2 cellular contexts compared by ENCODE assay signal in genomic region chr15:56835598-56836275, GRCh38.
TF ChIP-seq lines count a peak whose summit lies in the region.

No MANE protein-coding gene starts in this region.

TF ChIP-seq in IMR-90, 13 proteins besides CTCF, POLR2A, EP300 and RAD21 (continued from another document):
- TF ChIP-seq MXI1 (IDR thresholded peaks at IDR 0.05; ENCODE audit: borderline replicate concordance, low read depth, low read length) (no peak), CHD1 (IDR thresholded peaks at IDR 0.05; ENCODE audit: low read depth, low read length) (no peak), NFE2L2 (IDR thresholded peaks at IDR 0.05; ENCODE audit: low read depth, low read length) (no peak), RFX5 (IDR thresholded peaks at IDR 0.05; ENCODE audit: low read depth, low read length) (no peak), CEBPB (IDR thresholded peaks at IDR 0.05; ENCODE audit: low read depth, low read length) (no peak), BHLHE40 (IDR thresholded peaks at IDR 0.05; ENCODE audit: low read depth, low read length) (no peak)

TF ChIP-seq in K562, 482 proteins besides CTCF, POLR2A, EP300 and RAD21 (continued from another document):
- TF ChIP-seq NCOA4 (IDR thresholded peaks at IDR 0.05; ENCODE audit: partially characterized antibody) (no peak), NFIC (IDR thresholded peaks at IDR 0.05) (peak; percentile 67)
- TF ChIP-seq, protein P1, sequence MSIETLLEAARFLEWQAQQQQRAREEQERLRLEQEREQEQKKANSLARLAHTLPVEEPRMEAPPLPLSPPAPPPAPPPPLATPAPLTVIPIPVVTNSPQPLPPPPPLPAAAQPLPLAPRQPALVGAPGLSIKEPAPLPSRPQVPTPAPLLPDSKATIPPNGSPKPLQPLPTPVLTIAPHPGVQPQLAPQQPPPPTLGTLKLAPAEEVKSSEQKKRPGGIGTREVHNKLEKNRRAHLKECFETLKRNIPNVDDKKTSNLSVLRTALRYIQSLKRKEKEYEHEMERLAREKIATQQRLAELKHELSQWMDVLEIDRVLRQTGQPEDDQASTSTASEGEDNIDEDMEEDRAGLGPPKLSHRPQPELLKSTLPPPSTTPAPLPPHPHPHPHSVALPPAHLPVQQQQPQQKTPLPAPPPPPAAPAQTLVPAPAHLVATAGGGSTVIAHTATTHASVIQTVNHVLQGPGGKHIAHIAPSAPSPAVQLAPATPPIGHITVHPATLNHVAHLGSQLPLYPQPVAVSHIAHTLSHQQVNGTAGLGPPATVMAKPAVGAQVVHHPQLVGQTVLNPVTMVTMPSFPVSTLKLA (conservative IDR thresholded peaks at IDR 0.05), result no peak
